Comparison of ENCODE assay signal across 8 cellular contexts in genomic region chr2:43634604-43635306, GRCh38. TPM values are rescaled to one million over a fixed set of nuclear protein-coding genes. Genes with fewer than 3 reads are reported as not detected.
DNase-seq lines count a peak whose midpoint lies in the region; ATAC-seq and TF ChIP-seq lines count a peak whose summit lies in the region.

No MANE protein-coding gene starts in this region.

- H3K27ac ChIP-seq in ACC112 (ENCODE audit: low read depth, low read length), result no peak overlapping the region
- H3K27ac ChIP-seq in colonic mucosa, result no peak overlapping the region

- H2AFZ ChIP-seq in ACC112 (ENCODE audit: low read length, unreplicated experiment), result peak overlapping the region; percentile 39

- H3K27me3 ChIP-seq in ACC112 (ENCODE audit: insufficient read depth, low read length), result no peaks in the 10 kb centered on the region
- peaks cover 6% of the 10 kb centered on the region for H3K27me3 ChIP-seq in colonic mucosa

- intact Hi-C loops in colonic mucosa (cut with DNase I), result no loop called here

- no peak overlapping the region for H3K9ac ChIP-seq in colonic mucosa (ENCODE audit: low read depth in 2 of 2, low read length in 2 of 2)

- no peaks in the 10 kb centered on the region for H3K9me3 ChIP-seq in colonic mucosa

- no peak for TF ChIP-seq CTCF in colonic mucosa (IDR thresholded peaks at IDR 0.05)

- no peaks in the 10 kb centered on the region for H3K36me3 ChIP-seq in ACC112 (ENCODE audit: insufficient read depth, low read length)
- no peaks in the 10 kb centered on the region for H3K36me3 ChIP-seq in colonic mucosa

- no peaks in the 10 kb centered on the region for H3K79me2 ChIP-seq in ACC112 (ENCODE audit: control insufficient read depth, insufficient read depth, low read length, unreplicated experiment)

- H3K4me1 ChIP-seq in ACC112 (ENCODE audit: control insufficient read depth, insufficient read depth, low read length, unreplicated experiment) (peaks cover 9% of the 10 kb centered on the region), colonic mucosa (no peaks in the 10 kb centered on the region)

- peak; percentile 17 for DNase-seq in LHCN-M2 (ENCODE audit: low read depth)
- DNase-seq in SIG-M5 (lab: John Stamatoyannopoulos, UW), result peak; percentile 31
- peak; percentile 31 for DNase-seq in hepatic stellate cell (ENCODE audit: low spot score)
- no peak for DNase-seq in colonic mucosa
- no peak for DNase-seq in CD1c-positive myeloid dendritic cell (ENCODE audit: extremely low spot score)
- DNase-seq in UCSD-AML1 (lab: John Stamatoyannopoulos, UW; ENCODE audit: unreplicated experiment), result no peak

- H3K4me3 ChIP-seq in ACC112 (ENCODE audit: low read depth, low read length) (peak overlapping the region; percentile 25), colonic mucosa (no peak overlapping the region)

- no peak for ATAC-seq in GM19035 (IDR thresholded peaks at IDR 0.05; ENCODE audit: unreplicated experiment)

RNA-seq across cellular contexts. Expression of gene PLEKHH2, which starts 2.3 kb away (rescaled TPM):
- 1.1 and 2.8 TPM in 2 replicates for total RNA-seq in LHCN-M2 (2014; rRNA removed)
- polyA plus RNA-seq in LHCN-M2 (2012), result 0.26 TPM
- 1 to 10 TPM; 1.6 to 5.5 TPM for total RNA-seq in colonic mucosa

RNA-seq across cellular contexts. Expression of gene THADA, which starts 38.9 kb away (rescaled TPM):
- total RNA-seq in LHCN-M2 (2014; rRNA removed) (16.4 and 20.2 TPM in 2 replicates), colonic mucosa (10 to 100 TPM; 14.6 to 31.4 TPM)
- 8.6 TPM for polyA plus RNA-seq in LHCN-M2 (2012)

RNA-seq across cellular contexts. Expression of gene C1GALT1C1L, which starts 41.5 kb away (rescaled TPM):
- total RNA-seq in LHCN-M2 (2014; rRNA removed), result 0.29 TPM in 1 of 2 replicates, not detected in the other
- polyA plus RNA-seq in LHCN-M2 (2012), result 0.18 TPM
- total RNA-seq in colonic mucosa, result under 1 TPM; 0.22 to 0.27 TPM

Comparison
In these comparisons a context has a peak if more than half of its experiments do, and no peak if none do; other contexts are left out.
1. DNase-seq: peak in LHCN-M2 (single experiment), SIG-M5 (single experiment) and hepatic stellate cell (single experiment); none in colonic mucosa (single experiment), CD1c-positive myeloid dendritic cell (single experiment) and UCSD-AML1 (single experiment).